Comparison of ENCODE assay signal across 1 cellular context in genomic region chr14:90613446-90613845, GRCh38.
TF ChIP-seq lines count a peak whose summit lies in the region.

No MANE protein-coding gene starts in this region.

TF ChIP-seq in H1, 55 proteins besides CTCF, POLR2A, EP300 and RAD21 (continued from another document):
- TF ChIP-seq ATF3 (IDR thresholded peaks at IDR 0.05; ENCODE audit: insufficient read depth, low read depth, low read length), result no peak
- TF ChIP-seq NANOG (IDR thresholded peaks at IDR 0.05; ENCODE audit: insufficient read depth, low read depth, low read length, poor library complexity, severe bottlenecking), result no peak
- no peak for TF ChIP-seq EZH2 (IDR thresholded peaks at IDR 0.05; ENCODE audit: low read depth, low read length, severe bottlenecking)
TF ChIP-seq in H1: peak in this region for 0.
